28 cellular contexts compared by ENCODE assay signal in genomic region chr6:45667265-45667664, GRCh38.
A peak's percentile ranks its signal among the peaks of the same experiment; 100 is the strongest.
DNase-seq lines count a peak whose midpoint lies in the region; ATAC-seq and TF ChIP-seq lines count a peak whose summit lies in the region.
"Had no signal": no experiment of that assay in that cellular context is flagged by ENCODE, and none has a peak within 500 bp of the region (broad histone marks: within the 10 kb centered on the region; RNA-seq: fewer than 3 reads in every experiment).

No MANE protein-coding gene starts in this region.

- H3K4ac ChIP-seq in IMR-90 (ENCODE audit: low read depth, low read length), result peak overlapping the region; percentile 61; the same call in 1 of the 2 replicates

- peaks cover 8% of the 10 kb centered on the region for H3K9me1 ChIP-seq in IMR-90 (ENCODE audit: insufficient read depth, low read length)

- in situ Hi-C loops in IMR-90 (cut with MboI; ENCODE audit: low sequenced_read_pairs), result no loop called here

- H3K36me3 ChIP-seq in DND-41 (ENCODE audit: insufficient read depth, low read length) (no peaks in the 10 kb centered on the region), IMR-90 (ENCODE audit: control insufficient read depth, insufficient read depth, low read length) (no peaks in the 10 kb centered on the region), neural progenitor cell (no peaks in the 10 kb centered on the region)
- H3K36me3 ChIP-seq: HAP-1, lower lobe of right lung, right lobe of liver, suprapubic skin had no signal

- H2BK120ac ChIP-seq in IMR-90 (ENCODE audit: low read depth, low read length), result peak overlapping the region; percentile 52

- no peaks in the 10 kb centered on the region for H4K20me1 ChIP-seq in DND-41 (ENCODE audit: insufficient read depth, low read length)
- H4K20me1 ChIP-seq in IMR-90 (ENCODE audit: insufficient read depth, low read length), result no peaks in the 10 kb centered on the region
- H4K20me1 ChIP-seq in neural progenitor cell (ENCODE audit: low read depth), result no peaks in the 10 kb centered on the region

- CTCF ChIA-PET in IMR-90 (lab: Yijun Ruan, JAX) (no interaction called here), MCF 10A (lab: Yijun Ruan, JAX) (no interaction called here)

- H3K56ac ChIP-seq in IMR-90 (ENCODE audit: extremely low read depth, insufficient read depth, low read length), result no peak overlapping the region

- H3K9me3 ChIP-seq in DND-41 (ENCODE audit: insufficient read depth, low read length, severe bottlenecking), result no peaks in the 10 kb centered on the region
- H3K9me3 ChIP-seq in IMR-90 (ENCODE audit: control insufficient read depth, insufficient read depth, low read length), result no peaks in the 10 kb centered on the region
- H3K9me3 ChIP-seq in neural progenitor cell (ENCODE audit: low read depth), result no peaks in the 10 kb centered on the region
- H3K9me3 ChIP-seq: HAP-1, lower lobe of right lung, mucosa of descending colon, right lobe of liver, suprapubic skin had no signal

- H3K23ac ChIP-seq in IMR-90 (ENCODE audit: low read depth, low read length), result peak overlapping the region; percentile 31

- peak overlapping the region; percentile 5; the same call in 1 of the 2 replicates for H2BK20ac ChIP-seq in IMR-90 (ENCODE audit: low read depth, low read length)

- no peaks in the 10 kb centered on the region; a peak in 1 of 4 replicates for H3K79me1 ChIP-seq in IMR-90 (ENCODE audit: low read depth in 1 of 2, low read length in 2 of 2)

- H3K4me2 ChIP-seq in DND-41 (ENCODE audit: insufficient read depth, low read length) (no peak overlapping the region), IMR-90 (ENCODE audit: low read depth, low read length) (no peak overlapping the region), neural progenitor cell (peak overlapping the region; percentile 33)
- H3K4me2 ChIP-seq: PC-9 had no signal

- H2BK5ac ChIP-seq in IMR-90 (ENCODE audit: low read depth, low read length, poor library complexity, severe bottlenecking), result no peak overlapping the region

- peak overlapping the region; percentile 8; the same call in 2 of the 3 replicates for H2BK15ac ChIP-seq in IMR-90 (ENCODE audit: low read depth, low read length)

- POLR2A ChIA-PET in IMR-90 (lab: Charles Lee; ENCODE audit: unreplicated experiment), result no interaction called here
- POLR2A ChIA-PET in MCF 10A (lab: Yijun Ruan, JAX), result no interaction called here

- H3K27me3 Mint-ChIP-seq in chondrocyte (ENCODE audit: low read depth) (no peaks in the 10 kb centered on the region), neural progenitor cell (ENCODE audit: insufficient read depth, low read depth) (peaks cover 28% of the 10 kb centered on the region), MCF 10A (ENCODE audit: insufficient read depth, unreplicated experiment) (no peaks in the 10 kb centered on the region)

- H4K8ac ChIP-seq in IMR-90 (ENCODE audit: low read depth in 2 of 2, low read length in 2 of 2), result peak overlapping the region in 1 of 2 experiments; percentile 8; a peak in 2 of 4 replicates

- no peak overlapping the region for H3K4me3 ChIP-seq in DND-41 (ENCODE audit: low read depth in 1 of 2, low read length in 2 of 2)
- H3K4me3 ChIP-seq in IMR-90 (ENCODE audit: insufficient read depth, low read depth, low read length), result no peak overlapping the region
- H3K4me3 ChIP-seq in neural progenitor cell, result no peak overlapping the region
- H3K4me3 ChIP-seq: HAP-1, K562, lower lobe of right lung, mucosa of descending colon, PC-9, right lobe of liver, suprapubic skin had no signal

- H3K9ac ChIP-seq in DND-41 (ENCODE audit: low read depth, low read length) (no peak overlapping the region), IMR-90 (ENCODE audit: low read depth, low read length) (no peak overlapping the region), neural progenitor cell (no peak overlapping the region)

- H3F3A ChIP-seq in neural progenitor cell (ENCODE audit: low read depth), result peaks cover 11% of the 10 kb centered on the region

- intact Hi-C loops in IMR-90 (cut with micrococcal nuclease), result no loop called here
- intact Hi-C loops in MCF 10A (cut with micrococcal nuclease), result no loop called here

- DNase-seq in DND-41, result no peak
- DNase-seq in IMR-90, result no peak
- DNase-seq in chondrocyte (ENCODE audit: low spot score), result no peak
- DNase-seq in neural progenitor cell (ENCODE audit: low spot score), result peak; percentile 40
- DNase-seq in NCI-H2196 (lab: John Stamatoyannopoulos, UW; ENCODE audit: unreplicated experiment), result no peak
- no peak for DNase-seq in MCF 10A (ENCODE audit: unreplicated experiment)
- DNase-seq in NCI-H345 treated with DMSO at 0.1 percent for 48 hours (lab: John Stamatoyannopoulos, UW; ENCODE audit: unreplicated experiment), result no peak
- DNase-seq: activated CD4-positive, alpha-beta T cell treated with anti-CD3 and anti-CD28 coated beads, Interleukin-2, amount 50 U/mL, for 4 hours; activated naive CD4-positive, alpha-beta T cell treated with anti-CD3 and anti-CD28 coated beads, Interleukin-2, amount 10 ng/mL, durations not matched to agents 7 days and 5 days; CD8-positive, alpha-beta memory T cell; DMS153; glutamatergic neuron; lower lobe of right lung; mucosa of descending colon; NCI-H2029; NCI-H446 treated with DMSO at 0.1 percent for 48 hours; nephron progenitor cell; PC-9; right lobe of liver; SHP77 treated with DMSO at 0.1 percent for 48 hours; stimulated activated CD4-positive, alpha-beta T cell treated with anti-CD3 and anti-CD28 coated beads, Interleukin-12 subunit alpha, Interleukin-12 subunit beta, amount 100 ng/mL, for 4 hours; stimulated activated CD4-positive, alpha-beta T cell treated with anti-CD3 and anti-CD28 coated beads, Interleukin-4, amount 100 ng/mL, for 4 hours; stimulated activated naive CD4-positive, alpha-beta T cell had no signal

- peak overlapping the region; percentile 20; the same call in 1 of the 2 replicates for H2AK5ac ChIP-seq in IMR-90 (ENCODE audit: low read depth, low read length)

- H3K27ac ChIP-seq in DND-41 (ENCODE audit: low read length) (peak overlapping the region; percentile 16; the same call in 1 of the 2 replicates), IMR-90 (ENCODE audit: insufficient read depth, low read length) (no peak overlapping the region), neural progenitor cell (no peak overlapping the region)
- H3K27ac ChIP-seq: epithelial cell of prostate, lower lobe of right lung, PC-9, right lobe of liver, suprapubic skin had no signal

- no peak overlapping the region for H4K5ac ChIP-seq in IMR-90 (ENCODE audit: low read depth, low read length)

- no peak overlapping the region for H2AFZ ChIP-seq in DND-41 (ENCODE audit: low read depth, low read length)
- H2AFZ ChIP-seq in IMR-90 (replicated peaks; ENCODE audit: low read length, poor library complexity), result peak overlapping the region; percentile 16
- H2AFZ ChIP-seq in neural progenitor cell (replicated peaks), result peak overlapping the region; percentile 57
- H2AFZ ChIP-seq: PC-9 had no signal

- H3K4me3 Mint-ChIP-seq in chondrocyte (ENCODE audit: unreplicated experiment) (no peak overlapping the region), neural progenitor cell (peak overlapping the region; percentile 3), MCF 10A (ENCODE audit: unreplicated experiment) (no peak overlapping the region)
- H3K4me3 Mint-ChIP-seq: activated naive CD4-positive, alpha-beta T cell treated with anti-CD3 and anti-CD28 coated beads, Interleukin-2, amount 10 ng/mL, durations not matched to agents 7 days and 5 days; activated T-helper 1 cell treated with anti-CD3 and anti-CD28 coated beads, Interleukin-12 subunit alpha, Interleukin-12 subunit beta, Interleukin-2, Interleukin-4 antibody, amounts not matched to agents 30 ng/mL and 10 ng/mL and 1 ng/mL, durations not matched to agents 14 hours and 24 hours and 36 hours; CD8-positive, alpha-beta memory T cell; nephron progenitor cell had no signal

- no peak overlapping the region for H3K18ac ChIP-seq in IMR-90 (ENCODE audit: low read depth, low read length)

- no peak for ATAC-seq in DND-41 (ENCODE audit: insufficient read depth, low read depth)
- ATAC-seq in IMR-90 (ENCODE audit: low read depth), result no peak; the same call in 1 of the 2 replicates
- ATAC-seq: K562, mucosa of descending colon, right lobe of liver had no signal

- 62% methylated on average over 6 of the region's 7 CpGs; no CpG with 5 or more reads in 1 of the 2 experiments for WGBS in IMR-90 (ENCODE audit: extremely low coverage in 2 of 2, insufficient read length in 1 of 2), 2 experiments

- BruUV-seq in IMR-90 (replicated peaks; lab: Mats Ljungman, UMichigan) (no TSS peak), MCF 10A (replicated peaks; lab: Mats Ljungman, UMichigan) (no TSS peak)

- H3K27me3 ChIP-seq in DND-41 (ENCODE audit: insufficient read depth, low read length, poor library complexity), result no peaks in the 10 kb centered on the region
- no peaks in the 10 kb centered on the region for H3K27me3 ChIP-seq in IMR-90 (ENCODE audit: control insufficient read depth, insufficient read depth, low read length)
- peaks cover 30% of the 10 kb centered on the region for H3K27me3 ChIP-seq in neural progenitor cell
- H3K27me3 ChIP-seq: right lobe of liver had no signal

- H3K36me3 Mint-ChIP-seq in chondrocyte (ENCODE audit: low read depth) (peaks cover 1% of the 10 kb centered on the region), neural progenitor cell (peaks cover 2% of the 10 kb centered on the region), MCF 10A (ENCODE audit: insufficient read depth, unreplicated experiment) (no peaks in the 10 kb centered on the region)
- H3K36me3 Mint-ChIP-seq: activated naive CD4-positive, alpha-beta T cell treated with anti-CD3 and anti-CD28 coated beads, Interleukin-2, amount 10 ng/mL, durations not matched to agents 7 days and 5 days had no signal

- H3K14ac ChIP-seq in IMR-90 (replicated peaks; ENCODE audit: low read depth, low read length), result peak overlapping the region; percentile 7; the same call in 1 of the 2 replicates

- no peak overlapping the region for H2AK9ac ChIP-seq in IMR-90 (replicated peaks; ENCODE audit: low read depth, low read length, poor library complexity)

- H3K9me3 Mint-ChIP-seq in chondrocyte (ENCODE audit: low read depth) (no peaks in the 10 kb centered on the region), neural progenitor cell (peaks cover 5% of the 10 kb centered on the region), MCF 10A (ENCODE audit: unreplicated experiment) (no peaks in the 10 kb centered on the region)
- H3K9me3 Mint-ChIP-seq: activated T-helper 1 cell treated with anti-CD3 and anti-CD28 coated beads, Interleukin-12 subunit alpha, Interleukin-12 subunit beta, Interleukin-2, Interleukin-4 antibody, amounts not matched to agents 30 ng/mL and 10 ng/mL and 1 ng/mL, durations not matched to agents 14 hours and 24 hours and 36 hours had no signal

- no peaks in the 10 kb centered on the region for H3K79me2 ChIP-seq in DND-41 (ENCODE audit: insufficient read depth, low read length)
- H3K79me2 ChIP-seq in neural progenitor cell (ENCODE audit: low read depth), result no peaks in the 10 kb centered on the region

- H3K27ac Mint-ChIP-seq in chondrocyte (ENCODE audit: unreplicated experiment) (peak overlapping the region; percentile 14), neural progenitor cell (no peak overlapping the region), MCF 10A (ENCODE audit: low read depth, unreplicated experiment) (no peak overlapping the region)
- H3K27ac Mint-ChIP-seq: activated naive CD4-positive, alpha-beta T cell treated with anti-CD3 and anti-CD28 coated beads, Interleukin-2, amount 10 ng/mL, durations not matched to agents 7 days and 5 days; nephron progenitor cell had no signal

- no peak for TF ChIP-seq CTCF in DND-41 (IDR thresholded peaks at IDR 0.05; ENCODE audit: borderline replicate concordance, extremely low read depth, low read length, poor library complexity, severe bottlenecking)
- no peak for TF ChIP-seq CTCF in IMR-90 (conservative IDR thresholded peaks at IDR 0.05; ENCODE audit: low read depth, low read length)
- no peak for TF ChIP-seq CTCF in chondrocyte (IDR thresholded peaks at IDR 0.05)
- no peak for TF ChIP-seq CTCF in neural progenitor cell (IDR thresholded peaks at IDR 0.05)
- no peak for TF ChIP-seq CTCF in MCF 10A (IDR thresholded peaks at IDR 0.05; ENCODE audit: unreplicated experiment)

- H3K4me1 ChIP-seq in DND-41 (ENCODE audit: insufficient read depth, low read length) (peaks cover 10% of the 10 kb centered on the region), IMR-90 (ENCODE audit: control insufficient read depth, insufficient read depth, low read length) (peaks cover 6% of the 10 kb centered on the region), neural progenitor cell (peaks cover 26% of the 10 kb centered on the region)
- H3K4me1 ChIP-seq: HAP-1 had no signal

- TF ChIP-seq POLR2A in IMR-90 (IDR thresholded peaks at IDR 0.05; ENCODE audit: low read depth, low read length), result no peak

- TF ChIP-seq RAD21 in IMR-90 (IDR thresholded peaks at IDR 0.05; ENCODE audit: low read length), result no peak

- no peak overlapping the region for H4K91ac ChIP-seq in IMR-90 (ENCODE audit: insufficient read depth, low read depth, low read length)

- H3K4me1 Mint-ChIP-seq in chondrocyte (ENCODE audit: low read depth) (peaks cover 28% of the 10 kb centered on the region), neural progenitor cell (peaks cover 31% of the 10 kb centered on the region), MCF 10A (ENCODE audit: insufficient read depth, unreplicated experiment) (no peaks in the 10 kb centered on the region)

- dilution Hi-C loops in IMR-90 (cut with HindIII; ENCODE audit: low sequenced_read_pairs, unreplicated experiment), result no loop called here
